Comparison of ENCODE assay signal across 11 cellular contexts in genomic region chrX:108270739-108271396, GRCh38.
DNase-seq lines count a peak whose midpoint lies in the region; ATAC-seq, FAIRE-seq and TF ChIP-seq lines count a peak whose summit lies in the region.
"Had no signal": no experiment of that assay in that cellular context is flagged by ENCODE, and none has a peak within 500 bp of the region (broad histone marks: within the 10 kb centered on the region; RNA-seq: fewer than 3 reads in every experiment).

No MANE protein-coding gene starts in this region.

- CTCF ChIA-PET in activated CD4-positive, alpha-beta memory T cell treated with anti-CD3 and anti-CD28 coated beads, Interleukin-2, amount 10 ng/mL, durations not matched to agents 7 days and 5 days (lab: Charles Lee): no interaction called here

- H3K9me3 Mint-ChIP-seq in activated CD4-positive, alpha-beta memory T cell treated with anti-CD3 and anti-CD28 coated beads, Interleukin-2, amount 10 ng/mL, durations not matched to agents 7 days and 5 days: no peaks in the 10 kb centered on the region
- H3K9me3 Mint-ChIP-seq: T-helper 1 cell treated with Interleukin-12 subunit alpha and Interleukin-12 subunit beta and Interleukin-4 antibody, amounts not matched to agents 30 μg/mL and 1 μg/mL, for 36 hours had no signal

- no peak overlapping the region for H3K27ac Mint-ChIP-seq in activated CD4-positive, alpha-beta memory T cell treated with anti-CD3 and anti-CD28 coated beads, Interleukin-2, amount 10 ng/mL, durations not matched to agents 7 days and 5 days
- H3K27ac Mint-ChIP-seq: T-helper 1 cell treated with Interleukin-12 subunit alpha and Interleukin-12 subunit beta and Interleukin-4 antibody, amounts not matched to agents 30 μg/mL and 1 μg/mL, for 36 hours had no signal

- H3K9me3 ChIP-seq in hepatocyte (ENCODE audit: low read depth): no peaks in the 10 kb centered on the region
- H3K9me3 ChIP-seq in aorta (ENCODE audit: control insufficient read depth, low read length): no peaks in the 10 kb centered on the region
- no peaks in the 10 kb centered on the region for H3K9me3 ChIP-seq in effector memory CD4-positive, alpha-beta T cell (ENCODE audit: control insufficient read depth, low read length)
- H3K9me3 ChIP-seq: lower lobe of right lung had no signal

- H3K4me3 Mint-ChIP-seq in activated CD4-positive, alpha-beta memory T cell treated with anti-CD3 and anti-CD28 coated beads, Interleukin-2, amount 10 ng/mL, durations not matched to agents 7 days and 5 days: no peak overlapping the region
- H3K4me3 Mint-ChIP-seq: T-helper 1 cell treated with Interleukin-12 subunit alpha and Interleukin-12 subunit beta and Interleukin-4 antibody, amounts not matched to agents 30 μg/mL and 1 μg/mL, for 36 hours had no signal

- peak overlapping the region; percentile 63 for H3K27ac ChIP-seq in hepatocyte
- H3K27ac ChIP-seq in aorta (ENCODE audit: low read depth in 1 of 2, low read length in 2 of 2): no peak overlapping the region
- H3K27ac ChIP-seq in effector memory CD4-positive, alpha-beta T cell (ENCODE audit: insufficient read depth, low read length, poor library complexity, severe bottlenecking): no peak overlapping the region
- H3K27ac ChIP-seq: lower lobe of right lung had no signal

- H3K36me3 ChIP-seq in hepatocyte (replicated peaks; ENCODE audit: insufficient read depth, low read depth) (no peaks in the 10 kb centered on the region), aorta (ENCODE audit: control insufficient read depth in 1 of 2, insufficient read depth in 2 of 2, low read length in 1 of 2) (no peaks in the 10 kb centered on the region)
- no peaks in the 10 kb centered on the region for H3K36me3 ChIP-seq in effector memory CD4-positive, alpha-beta T cell (ENCODE audit: control insufficient read depth, insufficient read depth, low read length)
- H3K36me3 ChIP-seq: lower lobe of right lung had no signal

- FAIRE-seq in RCC 7860 (lab: Jason Lieb, UNC): peak; percentile 83

- no peaks in the 10 kb centered on the region for H3K9me2 ChIP-seq in hepatocyte (replicated peaks; ENCODE audit: insufficient read depth)

- DNase-seq in DMS79 (lab: John Stamatoyannopoulos, UW) (peak; percentile 84), RCC 7860 (ENCODE audit: low spot score) (peak; percentile 4), hepatocyte (ENCODE audit: low spot score) (peak; percentile 14), aorta (no peak)
- no peak for DNase-seq in NK-92 treated with Interleukin-12 subunit alpha and Interleukin-12 subunit beta, amount 100 ng/mL, for 24 hours (lab: John Stamatoyannopoulos, UW)
- no peak for DNase-seq in effector memory CD4-positive, alpha-beta T cell
- no peak for DNase-seq in activated CD4-positive, alpha-beta memory T cell treated with anti-CD3 and anti-CD28 coated beads, Interleukin-2, amount 10 ng/mL, durations not matched to agents 7 days and 5 days
- DNase-seq: effector CD4-positive, alpha-beta T cell; lower lobe of right lung had no signal

- peaks cover 2% of the 10 kb centered on the region for H3K4me1 Mint-ChIP-seq in activated CD4-positive, alpha-beta memory T cell treated with anti-CD3 and anti-CD28 coated beads, Interleukin-2, amount 10 ng/mL, durations not matched to agents 7 days and 5 days

- intact Hi-C loops in aorta (cut with DNase I): no loop called here

- H3K27me3 Mint-ChIP-seq in activated CD4-positive, alpha-beta memory T cell treated with anti-CD3 and anti-CD28 coated beads, Interleukin-2, amount 10 ng/mL, durations not matched to agents 7 days and 5 days: no peaks in the 10 kb centered on the region

- H3K79me2 ChIP-seq in hepatocyte: no peaks in the 10 kb centered on the region

- H2AFZ ChIP-seq in hepatocyte: no peak overlapping the region

- ATAC-seq in HG03097 (IDR thresholded peaks at IDR 0.05; ENCODE audit: low FRiP score, unreplicated experiment): peak; percentile 68
- ATAC-seq in aorta (ENCODE audit: low FRiP score): no peak
- ATAC-seq: lower lobe of right lung had no signal

- WGBS in hepatocyte (ENCODE audit: low lambda C conversion rate, missing lambda C conversion rate): 50% methylated on average over 6 of the region's 6 CpGs
- 23 to 45% methylated on average over 6 of the region's 6 CpGs for WGBS in aorta, 2 donors

- H3K27me3 ChIP-seq in hepatocyte (no peaks in the 10 kb centered on the region), aorta (ENCODE audit: control insufficient read depth in 1 of 2, insufficient read depth in 2 of 2, low read length in 1 of 2) (no peaks in the 10 kb centered on the region)
- no peaks in the 10 kb centered on the region for H3K27me3 ChIP-seq in effector memory CD4-positive, alpha-beta T cell (replicated peaks; ENCODE audit: control insufficient read depth, insufficient read depth, low read length, poor library complexity, severe bottlenecking)

- no peak overlapping the region for H3K4me2 ChIP-seq in hepatocyte

- POLR2A ChIA-PET in activated CD4-positive, alpha-beta memory T cell treated with anti-CD3 and anti-CD28 coated beads, Interleukin-2, amount 10 ng/mL, durations not matched to agents 7 days and 5 days (lab: Charles Lee): no interaction called here

- H3K4me1 ChIP-seq in hepatocyte (ENCODE audit: insufficient read depth): no peaks in the 10 kb centered on the region
- H3K4me1 ChIP-seq in aorta (ENCODE audit: control insufficient read depth in 1 of 2, insufficient read depth in 2 of 2, low read length in 2 of 2): no peaks in the 10 kb centered on the region
- no peaks in the 10 kb centered on the region for H3K4me1 ChIP-seq in effector memory CD4-positive, alpha-beta T cell (ENCODE audit: control insufficient read depth, insufficient read depth, low read length, poor library complexity, severe bottlenecking)
- H3K4me1 ChIP-seq: lower lobe of right lung had no signal

- TF ChIP-seq CTCF in hepatocyte (IDR thresholded peaks at IDR 0.05; ENCODE audit: poor library complexity): no peak

- no peak overlapping the region for H3K4me3 ChIP-seq in hepatocyte
- H3K4me3 ChIP-seq in aorta (ENCODE audit: low read length in 2 of 2): no peak overlapping the region
- H3K4me3 ChIP-seq in effector memory CD4-positive, alpha-beta T cell (ENCODE audit: insufficient read depth, low read depth, low read length, poor library complexity, severe bottlenecking): no peak overlapping the region
- H3K4me3 ChIP-seq: lower lobe of right lung had no signal

- no peaks in the 10 kb centered on the region for H4K20me1 ChIP-seq in hepatocyte (ENCODE audit: insufficient read depth, poor library complexity, severe bottlenecking)

- H3K36me3 Mint-ChIP-seq in activated CD4-positive, alpha-beta memory T cell treated with anti-CD3 and anti-CD28 coated beads, Interleukin-2, amount 10 ng/mL, durations not matched to agents 7 days and 5 days (ENCODE audit: low read depth): no peaks in the 10 kb centered on the region

Comparison
In these comparisons a context has a peak if more than half of its experiments do, and no peak if none do; other contexts are left out.
1. DNase-seq: peak in DMS79 (single experiment), RCC 7860 (single experiment) and hepatocyte (single experiment); none in NK-92 treated with Interleukin-12 subunit alpha and Interleukin-12 subunit beta, amount 100 ng/mL, for 24 hours (single experiment), aorta (0 of 2), effector memory CD4-positive, alpha-beta T cell (0 of 3) and activated CD4-positive, alpha-beta memory T cell treated with anti-CD3 and anti-CD28 coated beads, Interleukin-2, amount 10 ng/mL, durations not matched to agents 7 days and 5 days (single experiment).